ENCODE assay signal across 2 cellular contexts in genomic region chr22:29998627-29999026, GRCh38.
TF ChIP-seq lines count a peak whose summit lies in the region.

No MANE protein-coding gene starts in this region.

TF ChIP-seq in HEK293, 187 proteins besides CTCF, POLR2A, EP300 and RAD21 (continued from another document):
- TF ChIP-seq PRDM6 (tag by site-specific recombination; IDR thresholded peaks at IDR 0.05) (peak; percentile 63), ZNF426 (tag by site-specific recombination; IDR thresholded peaks at IDR 0.05) (no peak), REST (tag by site-specific recombination; IDR thresholded peaks at IDR 0.05) (no peak), ZNF510 (tag by site-specific recombination; IDR thresholded peaks at IDR 0.05; ENCODE audit: insufficient replicate concordance) (no peak), ZNF362 (tag by site-specific recombination; IDR thresholded peaks at IDR 0.05) (no peak), ZNF24 (tag by site-specific recombination; IDR thresholded peaks at IDR 0.05) (no peak), ZNF132 (tag by site-specific recombination; IDR thresholded peaks at IDR 0.05; ENCODE audit: borderline replicate concordance) (no peak), ZNF324 (tag by site-specific recombination; IDR thresholded peaks at IDR 0.05) (no peak)

TF ChIP-seq in K562, 482 proteins besides CTCF, POLR2A, EP300 and RAD21 (continued from another document):
- TF ChIP-seq MNT (conservative IDR thresholded peaks at IDR 0.05), result no peak
- no peak for TF ChIP-seq BACH1 (tag; IDR thresholded peaks at IDR 0.05)
- TF ChIP-seq STAT5A (IDR thresholded peaks at IDR 0.05; ENCODE audit: borderline replicate concordance, low read length), result no peak
- TF ChIP-seq HNRNPLL (IDR thresholded peaks at IDR 0.05; ENCODE audit: low read depth, low read length, poor library complexity, severe bottlenecking), result no peak
